ENCODE assay signal across 1 cellular context in the genomic region with DNA sequence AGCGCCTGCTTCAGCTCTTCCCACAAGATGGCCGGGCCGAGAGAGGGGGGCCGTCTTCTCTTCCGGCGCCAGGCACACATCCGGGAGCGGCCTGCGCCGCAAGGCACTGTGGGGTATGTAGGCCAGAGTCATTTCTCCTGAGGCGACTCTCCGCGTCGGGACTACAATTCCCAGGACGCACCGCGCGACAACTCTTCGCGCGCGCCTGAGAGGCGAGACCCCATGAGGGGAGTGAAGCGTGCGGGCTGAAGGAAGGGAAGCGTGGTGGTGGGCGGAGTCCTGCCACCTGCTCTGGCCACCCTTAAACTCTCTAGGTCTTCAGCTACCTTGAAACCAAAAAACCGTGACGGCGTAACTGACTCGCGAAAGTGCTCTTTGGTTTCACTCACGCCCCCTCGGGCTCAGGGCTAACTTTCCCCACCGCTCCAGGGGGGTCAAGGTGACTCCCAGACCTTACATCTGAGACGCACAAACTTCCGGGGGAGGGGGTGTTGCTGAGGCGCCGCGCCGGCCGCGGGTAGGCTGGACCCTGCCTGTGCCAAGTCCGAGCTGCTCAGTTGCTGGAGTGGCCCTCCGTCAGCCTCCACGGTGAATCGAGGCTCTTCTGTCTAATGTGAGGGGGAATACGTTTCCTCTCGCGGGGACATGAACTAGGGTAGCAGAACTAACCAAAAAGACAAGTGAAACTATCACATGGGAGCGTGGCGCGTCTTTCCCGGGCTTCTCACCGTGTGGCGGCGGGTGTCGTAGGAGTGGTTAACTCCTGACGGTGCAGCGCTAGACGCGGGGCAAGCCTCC.
A peak's percentile ranks its signal among the peaks of the same experiment; 100 is the strongest.
TF ChIP-seq lines count a peak whose summit lies in the region.

A gene (minus strand): TSS at position 45 of the 798 bp plus-strand sequence. CDS start 102 bp downstream, outside the sequence.

TF ChIP-seq in HepG2, 621 proteins besides CTCF, POLR2A, EP300 and RAD21 (continued from another document and continues in another):
- TF ChIP-seq, protein P1, sequence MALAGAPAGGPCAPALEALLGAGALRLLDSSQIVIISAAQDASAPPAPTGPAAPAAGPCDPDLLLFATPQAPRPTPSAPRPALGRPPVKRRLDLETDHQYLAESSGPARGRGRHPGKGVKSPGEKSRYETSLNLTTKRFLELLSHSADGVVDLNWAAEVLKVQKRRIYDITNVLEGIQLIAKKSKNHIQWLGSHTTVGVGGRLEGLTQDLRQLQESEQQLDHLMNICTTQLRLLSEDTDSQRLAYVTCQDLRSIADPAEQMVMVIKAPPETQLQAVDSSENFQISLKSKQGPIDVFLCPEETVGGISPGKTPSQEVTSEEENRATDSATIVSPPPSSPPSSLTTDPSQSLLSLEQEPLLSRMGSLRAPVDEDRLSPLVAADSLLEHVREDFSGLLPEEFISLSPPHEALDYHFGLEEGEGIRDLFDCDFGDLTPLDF (CRISPR knock-in tag; IDR thresholded peaks at IDR 0.05): peak; percentile 96
- TF ChIP-seq HOXD1 (CRISPR knock-in tag; IDR thresholded peaks at IDR 0.05): peak; percentile 42; the same call in 1 of the 2 replicates
- no peak for TF ChIP-seq MIER2 (CRISPR knock-in tag; IDR thresholded peaks at IDR 0.05)
- TF ChIP-seq MXI1 (IDR thresholded peaks at IDR 0.05; ENCODE audit: borderline replicate concordance, low read depth, low read length): peak; percentile 92; the same call in 2 of the 3 replicates
- TF ChIP-seq, protein P2, sequence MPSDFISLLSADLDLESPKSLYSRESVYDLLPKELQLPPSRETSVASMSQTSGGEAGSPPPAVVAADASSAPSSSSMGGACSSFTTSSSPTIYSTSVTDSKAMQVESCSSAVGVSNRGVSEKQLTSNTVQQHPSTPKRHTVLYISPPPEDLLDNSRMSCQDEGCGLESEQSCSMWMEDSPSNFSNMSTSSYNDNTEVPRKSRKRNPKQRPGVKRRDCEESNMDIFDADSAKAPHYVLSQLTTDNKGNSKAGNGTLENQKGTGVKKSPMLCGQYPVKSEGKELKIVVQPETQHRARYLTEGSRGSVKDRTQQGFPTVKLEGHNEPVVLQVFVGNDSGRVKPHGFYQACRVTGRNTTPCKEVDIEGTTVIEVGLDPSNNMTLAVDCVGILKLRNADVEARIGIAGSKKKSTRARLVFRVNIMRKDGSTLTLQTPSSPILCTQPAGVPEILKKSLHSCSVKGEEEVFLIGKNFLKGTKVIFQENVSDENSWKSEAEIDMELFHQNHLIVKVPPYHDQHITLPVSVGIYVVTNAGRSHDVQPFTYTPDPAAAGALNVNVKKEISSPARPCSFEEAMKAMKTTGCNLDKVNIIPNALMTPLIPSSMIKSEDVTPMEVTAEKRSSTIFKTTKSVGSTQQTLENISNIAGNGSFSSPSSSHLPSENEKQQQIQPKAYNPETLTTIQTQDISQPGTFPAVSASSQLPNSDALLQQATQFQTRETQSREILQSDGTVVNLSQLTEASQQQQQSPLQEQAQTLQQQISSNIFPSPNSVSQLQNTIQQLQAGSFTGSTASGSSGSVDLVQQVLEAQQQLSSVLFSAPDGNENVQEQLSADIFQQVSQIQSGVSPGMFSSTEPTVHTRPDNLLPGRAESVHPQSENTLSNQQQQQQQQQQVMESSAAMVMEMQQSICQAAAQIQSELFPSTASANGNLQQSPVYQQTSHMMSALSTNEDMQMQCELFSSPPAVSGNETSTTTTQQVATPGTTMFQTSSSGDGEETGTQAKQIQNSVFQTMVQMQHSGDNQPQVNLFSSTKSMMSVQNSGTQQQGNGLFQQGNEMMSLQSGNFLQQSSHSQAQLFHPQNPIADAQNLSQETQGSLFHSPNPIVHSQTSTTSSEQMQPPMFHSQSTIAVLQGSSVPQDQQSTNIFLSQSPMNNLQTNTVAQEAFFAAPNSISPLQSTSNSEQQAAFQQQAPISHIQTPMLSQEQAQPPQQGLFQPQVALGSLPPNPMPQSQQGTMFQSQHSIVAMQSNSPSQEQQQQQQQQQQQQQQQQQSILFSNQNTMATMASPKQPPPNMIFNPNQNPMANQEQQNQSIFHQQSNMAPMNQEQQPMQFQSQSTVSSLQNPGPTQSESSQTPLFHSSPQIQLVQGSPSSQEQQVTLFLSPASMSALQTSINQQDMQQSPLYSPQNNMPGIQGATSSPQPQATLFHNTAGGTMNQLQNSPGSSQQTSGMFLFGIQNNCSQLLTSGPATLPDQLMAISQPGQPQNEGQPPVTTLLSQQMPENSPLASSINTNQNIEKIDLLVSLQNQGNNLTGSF (CRISPR knock-in tag; IDR thresholded peaks at IDR 0.05): peak; percentile 69
- no peak for TF ChIP-seq KDM6A (CRISPR knock-in tag; IDR thresholded peaks at IDR 0.05; ENCODE audit: low read depth)
- TF ChIP-seq ZNF644 (CRISPR knock-in tag; IDR thresholded peaks at IDR 0.05; ENCODE audit: low read depth): 0 out of 2 replicates have a peak, but pooled peaks have one; percentile 8
- TF ChIP-seq, protein P3, sequence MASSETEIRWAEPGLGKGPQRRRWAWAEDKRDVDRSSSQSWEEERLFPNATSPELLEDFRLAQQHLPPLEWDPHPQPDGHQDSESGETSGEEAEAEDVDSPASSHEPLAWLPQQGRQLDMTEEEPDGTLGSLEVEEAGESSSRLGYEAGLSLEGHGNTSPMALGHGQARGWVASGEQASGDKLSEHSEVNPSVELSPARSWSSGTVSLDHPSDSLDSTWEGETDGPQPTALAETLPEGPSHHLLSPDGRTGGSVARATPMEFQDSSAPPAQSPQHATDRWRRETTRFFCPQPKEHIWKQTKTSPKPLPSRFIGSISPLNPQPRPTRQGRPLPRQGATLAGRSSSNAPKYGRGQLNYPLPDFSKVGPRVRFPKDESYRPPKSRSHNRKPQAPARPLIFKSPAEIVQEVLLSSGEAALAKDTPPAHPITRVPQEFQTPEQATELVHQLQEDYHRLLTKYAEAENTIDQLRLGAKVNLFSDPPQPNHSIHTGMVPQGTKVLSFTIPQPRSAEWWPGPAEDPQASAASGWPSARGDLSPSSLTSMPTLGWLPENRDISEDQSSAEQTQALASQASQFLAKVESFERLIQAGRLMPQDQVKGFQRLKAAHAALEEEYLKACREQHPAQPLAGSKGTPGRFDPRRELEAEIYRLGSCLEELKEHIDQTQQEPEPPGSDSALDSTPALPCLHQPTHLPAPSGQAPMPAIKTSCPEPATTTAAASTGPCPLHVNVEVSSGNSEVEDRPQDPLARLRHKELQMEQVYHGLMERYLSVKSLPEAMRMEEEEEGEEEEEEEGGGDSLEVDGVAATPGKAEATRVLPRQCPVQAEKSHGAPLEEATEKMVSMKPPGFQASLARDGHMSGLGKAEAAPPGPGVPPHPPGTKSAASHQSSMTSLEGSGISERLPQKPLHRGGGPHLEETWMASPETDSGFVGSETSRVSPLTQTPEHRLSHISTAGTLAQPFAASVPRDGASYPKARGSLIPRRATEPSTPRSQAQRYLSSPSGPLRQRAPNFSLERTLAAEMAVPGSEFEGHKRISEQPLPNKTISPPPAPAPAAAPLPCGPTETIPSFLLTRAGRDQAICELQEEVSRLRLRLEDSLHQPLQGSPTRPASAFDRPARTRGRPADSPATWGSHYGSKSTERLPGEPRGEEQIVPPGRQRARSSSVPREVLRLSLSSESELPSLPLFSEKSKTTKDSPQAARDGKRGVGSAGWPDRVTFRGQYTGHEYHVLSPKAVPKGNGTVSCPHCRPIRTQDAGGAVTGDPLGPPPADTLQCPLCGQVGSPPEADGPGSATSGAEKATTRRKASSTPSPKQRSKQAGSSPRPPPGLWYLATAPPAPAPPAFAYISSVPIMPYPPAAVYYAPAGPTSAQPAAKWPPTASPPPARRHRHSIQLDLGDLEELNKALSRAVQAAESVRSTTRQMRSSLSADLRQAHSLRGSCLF (CRISPR knock-in tag; IDR thresholded peaks at IDR 0.05; ENCODE audit: borderline replicate concordance): 0 out of 2 replicates have a peak, but pooled peaks have one; percentile 35
- TF ChIP-seq KLF9 (CRISPR knock-in tag; IDR thresholded peaks at IDR 0.05; ENCODE audit: low read depth): peak; percentile 74; the same call in 1 of the 2 replicates
- no peak for TF ChIP-seq REXO4 (CRISPR knock-in tag; IDR thresholded peaks at IDR 0.05; ENCODE audit: borderline replicate concordance)
- no peak for TF ChIP-seq PAF1 (CRISPR knock-in tag; IDR thresholded peaks at IDR 0.05)
- 0 out of 2 replicates have a peak, but pooled peaks have one; percentile 70 for TF ChIP-seq ZBTB8A (CRISPR knock-in tag; IDR thresholded peaks at IDR 0.05; ENCODE audit: borderline replicate concordance, low read depth)
- no peak for TF ChIP-seq CBX2 (IDR thresholded peaks at IDR 0.05; ENCODE audit: low read depth, low read length)
- no peak for TF ChIP-seq CBX2 (CRISPR knock-in tag; IDR thresholded peaks at IDR 0.05; ENCODE audit: low read depth)
- no peak; the same call in 1 of the 2 replicates for TF ChIP-seq KLF15 (CRISPR knock-in tag; IDR thresholded peaks at IDR 0.05; ENCODE audit: borderline replicate concordance)
- peak; percentile 66; the same call in 1 of the 2 replicates for TF ChIP-seq BHLHE40 (IDR thresholded peaks at IDR 0.05; ENCODE audit: low read length)
- 0 out of 2 replicates have a peak, but pooled peaks have one; percentile 50 for TF ChIP-seq SPEN (CRISPR knock-in tag; IDR thresholded peaks at IDR 0.05; ENCODE audit: low read depth)
- peak; percentile 9; the same call in 1 of the 2 replicates for TF ChIP-seq ZNF563 (CRISPR knock-in tag; IDR thresholded peaks at IDR 0.05)
- peak; percentile 35; the same call in 1 of the 2 replicates for TF ChIP-seq CHCHD3 (CRISPR knock-in tag; IDR thresholded peaks at IDR 0.05)
- peak; percentile 92 for TF ChIP-seq YEATS4 (CRISPR knock-in tag; IDR thresholded peaks at IDR 0.05; ENCODE audit: borderline replicate concordance)
- no peak; the same call in 1 of the 2 replicates for TF ChIP-seq ZNF552 (CRISPR knock-in tag; IDR thresholded peaks at IDR 0.05; ENCODE audit: borderline replicate concordance)
- TF ChIP-seq ZNF615 (CRISPR knock-in tag; IDR thresholded peaks at IDR 0.05; ENCODE audit: borderline replicate concordance): 0 out of 2 replicates have a peak, but pooled peaks have one; percentile 29
- TF ChIP-seq CHD2 (IDR thresholded peaks at IDR 0.05; ENCODE audit: low read depth, low read length): peak; percentile 88
- peak; percentile 84 for TF ChIP-seq ZNF607 (CRISPR knock-in tag; IDR thresholded peaks at IDR 0.05; ENCODE audit: borderline replicate concordance)
- peak; percentile 84 for TF ChIP-seq KAT8 (CRISPR knock-in tag; IDR thresholded peaks at IDR 0.05)
- TF ChIP-seq, protein P4, sequence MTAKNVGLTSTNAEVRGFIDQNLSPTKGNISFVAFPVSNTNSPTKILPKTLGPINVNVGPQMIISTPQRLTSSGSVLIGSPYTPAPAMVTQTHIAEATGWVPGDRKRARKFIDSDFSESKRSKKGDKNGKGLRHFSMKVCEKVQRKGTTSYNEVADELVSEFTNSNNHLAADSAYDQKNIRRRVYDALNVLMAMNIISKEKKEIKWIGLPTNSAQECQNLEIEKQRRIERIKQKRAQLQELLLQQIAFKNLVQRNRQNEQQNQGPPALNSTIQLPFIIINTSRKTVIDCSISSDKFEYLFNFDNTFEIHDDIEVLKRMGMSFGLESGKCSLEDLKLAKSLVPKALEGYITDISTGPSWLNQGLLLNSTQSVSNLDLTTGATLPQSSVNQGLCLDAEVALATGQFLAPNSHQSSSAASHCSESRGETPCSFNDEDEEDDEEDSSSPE (CRISPR knock-in tag; IDR thresholded peaks at IDR 0.05): peak; percentile 97
- TF ChIP-seq REPIN1 (CRISPR knock-in tag; IDR thresholded peaks at IDR 0.05; ENCODE audit: borderline replicate concordance, low read depth): peak; percentile 71; the same call in 1 of the 2 replicates
- peak; percentile 64; the same call in 1 of the 2 replicates for TF ChIP-seq ZSCAN21 (CRISPR knock-in tag; IDR thresholded peaks at IDR 0.05; ENCODE audit: borderline replicate concordance)
- TF ChIP-seq SIN3A (IDR thresholded peaks at IDR 0.05; ENCODE audit: borderline replicate concordance, low read depth, low read length): peak; percentile 84; the same call in 1 of the 2 replicates
- TF ChIP-seq ZNF20 (CRISPR knock-in tag; IDR thresholded peaks at IDR 0.05): peak; percentile 84
- 0 out of 2 replicates have a peak, but pooled peaks have one; percentile 2 for TF ChIP-seq ZNF556 (CRISPR knock-in tag; IDR thresholded peaks at IDR 0.05; ENCODE audit: borderline replicate concordance)
- TF ChIP-seq, protein P5, sequence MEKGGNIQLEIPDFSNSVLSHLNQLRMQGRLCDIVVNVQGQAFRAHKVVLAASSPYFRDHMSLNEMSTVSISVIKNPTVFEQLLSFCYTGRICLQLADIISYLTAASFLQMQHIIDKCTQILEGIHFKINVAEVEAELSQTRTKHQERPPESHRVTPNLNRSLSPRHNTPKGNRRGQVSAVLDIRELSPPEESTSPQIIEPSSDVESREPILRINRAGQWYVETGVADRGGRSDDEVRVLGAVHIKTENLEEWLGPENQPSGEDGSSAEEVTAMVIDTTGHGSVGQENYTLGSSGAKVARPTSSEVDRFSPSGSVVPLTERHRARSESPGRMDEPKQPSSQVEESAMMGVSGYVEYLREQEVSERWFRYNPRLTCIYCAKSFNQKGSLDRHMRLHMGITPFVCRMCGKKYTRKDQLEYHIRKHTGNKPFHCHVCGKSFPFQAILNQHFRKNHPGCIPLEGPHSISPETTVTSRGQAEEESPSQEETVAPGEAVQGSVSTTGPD (CRISPR knock-in tag; IDR thresholded peaks at IDR 0.05): peak; percentile 58
- no peak for TF ChIP-seq ZNF720 (CRISPR knock-in tag; IDR thresholded peaks at IDR 0.05)
- peak; percentile 82 for TF ChIP-seq DMAP1 (CRISPR knock-in tag; IDR thresholded peaks at IDR 0.05)
- TF ChIP-seq, protein P6, sequence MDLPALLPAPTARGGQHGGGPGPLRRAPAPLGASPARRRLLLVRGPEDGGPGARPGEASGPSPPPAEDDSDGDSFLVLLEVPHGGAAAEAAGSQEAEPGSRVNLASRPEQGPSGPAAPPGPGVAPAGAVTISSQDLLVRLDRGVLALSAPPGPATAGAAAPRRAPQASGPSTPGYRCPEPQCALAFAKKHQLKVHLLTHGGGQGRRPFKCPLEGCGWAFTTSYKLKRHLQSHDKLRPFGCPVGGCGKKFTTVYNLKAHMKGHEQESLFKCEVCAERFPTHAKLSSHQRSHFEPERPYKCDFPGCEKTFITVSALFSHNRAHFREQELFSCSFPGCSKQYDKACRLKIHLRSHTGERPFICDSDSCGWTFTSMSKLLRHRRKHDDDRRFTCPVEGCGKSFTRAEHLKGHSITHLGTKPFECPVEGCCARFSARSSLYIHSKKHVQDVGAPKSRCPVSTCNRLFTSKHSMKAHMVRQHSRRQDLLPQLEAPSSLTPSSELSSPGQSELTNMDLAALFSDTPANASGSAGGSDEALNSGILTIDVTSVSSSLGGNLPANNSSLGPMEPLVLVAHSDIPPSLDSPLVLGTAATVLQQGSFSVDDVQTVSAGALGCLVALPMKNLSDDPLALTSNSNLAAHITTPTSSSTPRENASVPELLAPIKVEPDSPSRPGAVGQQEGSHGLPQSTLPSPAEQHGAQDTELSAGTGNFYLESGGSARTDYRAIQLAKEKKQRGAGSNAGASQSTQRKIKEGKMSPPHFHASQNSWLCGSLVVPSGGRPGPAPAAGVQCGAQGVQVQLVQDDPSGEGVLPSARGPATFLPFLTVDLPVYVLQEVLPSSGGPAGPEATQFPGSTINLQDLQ (CRISPR knock-in tag; IDR thresholded peaks at IDR 0.05): no peak
- TF ChIP-seq ZFP41 (CRISPR knock-in tag; IDR thresholded peaks at IDR 0.05; ENCODE audit: borderline replicate concordance): no peak
